1 cellular context compared by ENCODE assay signal in the genomic region with DNA sequence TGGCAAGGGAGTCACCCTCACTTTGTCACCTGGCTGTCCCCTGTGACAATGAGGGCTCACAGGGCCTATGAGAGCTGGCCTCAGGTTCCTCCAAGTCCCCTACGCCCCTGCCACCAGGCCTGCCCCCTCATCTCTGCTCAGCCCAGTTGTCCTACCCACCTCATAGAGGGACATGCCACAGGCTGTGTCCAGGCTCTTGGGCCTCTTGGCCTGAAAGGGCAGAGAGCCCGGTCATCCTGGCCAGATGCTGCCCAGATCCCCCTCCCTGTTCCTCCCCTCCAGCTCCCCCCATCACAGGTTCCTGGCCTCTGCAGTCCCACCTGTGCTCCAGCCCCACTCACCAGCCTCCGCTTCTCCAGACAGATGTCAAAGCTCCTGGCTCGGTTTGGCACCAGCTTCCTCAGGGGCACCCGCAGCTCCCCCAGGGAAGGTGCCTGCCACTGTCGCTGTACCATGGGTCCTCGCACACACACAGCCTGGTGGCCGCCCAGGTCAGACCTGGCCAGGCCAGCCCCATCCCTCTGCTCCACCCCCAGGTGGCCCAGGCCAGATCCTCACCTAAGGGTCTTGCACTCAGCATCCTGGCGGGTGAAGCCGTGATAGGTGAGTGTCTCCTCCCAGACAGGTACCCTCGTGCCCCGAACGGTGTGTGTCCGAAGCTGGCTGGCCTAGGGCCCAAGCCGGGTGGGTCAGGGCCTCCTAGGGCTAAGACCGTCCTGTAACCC.
TF ChIP-seq lines count a peak whose summit lies in the region.

No MANE protein-coding gene starts in this region.

TF ChIP-seq in IMR-90, 13 proteins besides CTCF, POLR2A, EP300 and RAD21:
- TF ChIP-seq MAFK (IDR thresholded peaks at IDR 0.05; ENCODE audit: low read depth, low read length) = no peak
- no peak for TF ChIP-seq ELK1 (IDR thresholded peaks at IDR 0.05; ENCODE audit: borderline replicate concordance, low read depth, low read length)
- TF ChIP-seq SMC3 (IDR thresholded peaks at IDR 0.05; ENCODE audit: low read depth, low read length) = no peak
- no peak for TF ChIP-seq MXI1 (IDR thresholded peaks at IDR 0.05; ENCODE audit: borderline replicate concordance, low read depth, low read length)
- no peak for TF ChIP-seq RFX5 (IDR thresholded peaks at IDR 0.05; ENCODE audit: low read depth, low read length)
- TF ChIP-seq CHD1 (IDR thresholded peaks at IDR 0.05; ENCODE audit: low read depth, low read length) = no peak
- no peak for TF ChIP-seq FOS (IDR thresholded peaks at IDR 0.05; ENCODE audit: low read depth, low read length)
- TF ChIP-seq, protein P1, sequence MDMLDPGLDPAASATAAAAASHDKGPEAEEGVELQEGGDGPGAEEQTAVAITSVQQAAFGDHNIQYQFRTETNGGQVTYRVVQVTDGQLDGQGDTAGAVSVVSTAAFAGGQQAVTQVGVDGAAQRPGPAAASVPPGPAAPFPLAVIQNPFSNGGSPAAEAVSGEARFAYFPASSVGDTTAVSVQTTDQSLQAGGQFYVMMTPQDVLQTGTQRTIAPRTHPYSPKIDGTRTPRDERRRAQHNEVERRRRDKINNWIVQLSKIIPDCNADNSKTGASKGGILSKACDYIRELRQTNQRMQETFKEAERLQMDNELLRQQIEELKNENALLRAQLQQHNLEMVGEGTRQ (IDR thresholded peaks at IDR 0.05; ENCODE audit: low read depth, low read length) = no peak
- no peak for TF ChIP-seq NFE2L2 (IDR thresholded peaks at IDR 0.05; ENCODE audit: low read depth, low read length)
- no peak for TF ChIP-seq RCOR1 (IDR thresholded peaks at IDR 0.05; ENCODE audit: insufficient replicate concordance, low read length)
- TF ChIP-seq BHLHE40 (IDR thresholded peaks at IDR 0.05; ENCODE audit: low read depth, low read length) = no peak
- TF ChIP-seq MAZ (IDR thresholded peaks at IDR 0.05; ENCODE audit: borderline replicate concordance, low read depth, low read length) = no peak
- TF ChIP-seq CEBPB (IDR thresholded peaks at IDR 0.05; ENCODE audit: low read depth, low read length) = no peak
TF ChIP-seq in IMR-90: peak in this region for 0.
